In genomic region chr2:23171108-23171507, GRCh38 we compare ENCODE assay signal across 7 cellular contexts.
"Had no signal": no experiment of that assay in that cellular context is flagged by ENCODE, and none has a peak within 500 bp of the region (broad histone marks: within the 10 kb centered on the region; RNA-seq: fewer than 3 reads in every experiment).

No MANE protein-coding gene starts in this region.

- H3K4me2 ChIP-seq: KMS-11 had no signal

- DNase-seq: IMR-90, KBM-7, KG1 had no signal

- ATAC-seq: K562 had no signal

- H3K4me3 ChIP-seq: K562 had no signal

- H3K9ac ChIP-seq: KMS-11 had no signal

- H3K27ac ChIP-seq: HL-60, KMS-11 had no signal

- FAIRE-seq: HTR-8/SVneo, K562 had no signal
